Comparison of ENCODE assay signal across 1 cellular context in the genomic region with DNA sequence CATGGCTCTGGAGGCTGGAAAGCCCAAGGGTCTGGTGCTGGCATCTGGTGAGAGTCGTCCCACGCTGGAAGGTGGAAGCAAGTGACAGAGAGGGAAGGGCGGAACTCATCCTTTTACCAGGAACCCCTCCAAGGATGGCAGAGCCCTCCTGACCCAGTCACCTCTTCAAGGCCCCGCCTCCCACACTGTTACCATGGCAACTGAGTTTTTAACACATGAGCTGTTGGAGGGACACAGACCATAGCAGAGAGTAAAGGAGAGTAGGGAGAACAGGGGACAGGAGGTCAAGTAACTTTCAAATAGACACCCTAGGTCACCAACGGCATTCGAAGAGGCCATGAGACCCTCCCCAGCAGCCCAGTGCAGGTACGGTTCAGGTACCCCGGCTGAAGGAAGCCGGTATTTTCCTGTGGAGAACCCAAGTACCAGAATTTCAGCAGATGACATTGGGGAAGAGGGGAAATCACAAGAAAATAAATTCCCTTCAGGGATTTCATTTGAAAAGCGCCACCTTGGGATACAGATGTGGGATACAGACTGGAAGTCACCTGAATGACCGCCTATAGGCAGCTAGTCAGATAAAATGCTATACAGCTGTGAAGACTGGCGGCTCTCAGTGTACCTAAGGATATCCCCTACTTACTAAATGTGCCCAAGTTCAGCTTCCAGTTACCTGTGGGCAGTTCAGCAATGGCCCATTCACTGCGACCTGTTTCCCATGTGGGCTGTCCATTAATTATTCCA.
TF ChIP-seq lines count a peak whose summit lies in the region.

No MANE protein-coding gene starts in this region.

TF ChIP-seq in GM12878, 131 proteins besides CTCF, POLR2A, EP300 and RAD21:
- TF ChIP-seq BMI1 (IDR thresholded peaks at IDR 0.05; ENCODE audit: borderline replicate concordance) = peak; percentile 77
- TF ChIP-seq, protein P1, sequence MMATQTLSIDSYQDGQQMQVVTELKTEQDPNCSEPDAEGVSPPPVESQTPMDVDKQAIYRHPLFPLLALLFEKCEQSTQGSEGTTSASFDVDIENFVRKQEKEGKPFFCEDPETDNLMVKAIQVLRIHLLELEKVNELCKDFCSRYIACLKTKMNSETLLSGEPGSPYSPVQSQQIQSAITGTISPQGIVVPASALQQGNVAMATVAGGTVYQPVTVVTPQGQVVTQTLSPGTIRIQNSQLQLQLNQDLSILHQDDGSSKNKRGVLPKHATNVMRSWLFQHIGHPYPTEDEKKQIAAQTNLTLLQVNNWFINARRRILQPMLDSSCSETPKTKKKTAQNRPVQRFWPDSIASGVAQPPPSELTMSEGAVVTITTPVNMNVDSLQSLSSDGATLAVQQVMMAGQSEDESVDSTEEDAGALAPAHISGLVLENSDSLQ (IDR thresholded peaks at IDR 0.05) = no peak
